Comparison of ENCODE assay signal across 1 cellular context in genomic region chr16:180101-180920, GRCh38.
TF ChIP-seq lines count a peak whose summit lies in the region.

TSS of gene HBQ1 (plus strand) at chr16:180459. CDS start at chr16:180487, 28 bp downstream.

TF ChIP-seq in GM23338, 12 proteins besides CTCF, POLR2A, EP300 and RAD21:
- TF ChIP-seq ZNF462 (CRISPR knock-in tag; IDR thresholded peaks at IDR 0.05), result no peak
- TF ChIP-seq ZNF114 (CRISPR knock-in tag; IDR thresholded peaks at IDR 0.05), result no peak
- no peak for TF ChIP-seq POLR2AphosphoS5 (IDR thresholded peaks at IDR 0.05; ENCODE audit: low read depth)
- TF ChIP-seq STAT1 (IDR thresholded peaks at IDR 0.05; ENCODE audit: unreplicated experiment), result no peak
- TF ChIP-seq CREB1 (CRISPR knock-in tag; IDR thresholded peaks at IDR 0.05; ENCODE audit: low read depth), result no peak
